In the genomic region with DNA sequence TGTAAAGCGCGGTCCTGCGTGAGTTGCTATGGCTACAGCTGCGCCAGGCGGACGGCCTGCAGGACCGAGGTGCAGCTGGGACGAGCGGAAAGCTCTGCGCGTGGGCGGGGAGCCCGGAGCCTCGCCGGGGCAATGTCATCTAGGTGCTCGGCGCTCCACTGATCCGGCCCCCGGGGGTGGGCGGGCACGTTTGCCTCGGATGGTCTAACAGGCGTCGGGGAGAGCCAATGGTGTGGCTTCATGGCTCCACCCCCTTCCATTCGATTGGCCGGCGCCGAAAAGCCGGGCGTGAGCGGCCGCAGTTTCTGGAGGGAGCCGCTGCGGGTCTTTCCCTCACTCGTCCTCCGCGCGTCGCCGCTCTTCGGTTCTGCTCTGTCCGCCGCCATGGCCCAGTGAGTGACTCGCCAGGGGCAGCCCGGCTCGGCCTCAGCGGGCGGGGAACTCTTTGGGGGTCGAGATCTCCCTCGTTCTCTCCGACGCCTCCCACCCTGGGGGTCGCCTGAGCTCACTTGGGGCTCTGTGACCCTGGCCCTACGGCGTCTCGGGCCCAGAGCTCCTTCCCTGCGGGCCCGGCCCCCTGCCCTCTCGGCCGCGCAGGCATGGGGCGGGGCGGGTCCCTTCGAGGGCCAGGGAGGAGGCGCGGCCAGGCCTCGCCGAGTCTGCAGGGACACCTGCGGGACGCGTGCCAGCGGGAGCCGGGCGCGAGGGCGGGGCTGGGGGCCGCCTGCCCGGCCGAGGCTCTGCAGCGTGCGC, we compare ENCODE assay signal across 8 cellular contexts. TPM values are rescaled to one million over a fixed set of nuclear protein-coding genes. Genes with fewer than 3 reads are reported as not detected.
DNase-seq lines count a peak whose midpoint lies in the region; ATAC-seq, FAIRE-seq and TF ChIP-seq lines count a peak whose summit lies in the region.

A gene (plus strand): TSS at position 331 of the 753 bp plus-strand sequence. CDS start 54 bp downstream, at position 385.

- H4K20me1 ChIP-seq in OCI-LY7 (ENCODE audit: insufficient read depth, low read length) = peaks cover 9% of the 10 kb centered on the region; the same call in 1 of the 2 replicates

- DNase-seq in D721Med (ENCODE audit: insufficient read length, low spot score) (peak; percentile 87), HuH-7.5 (ENCODE audit: low spot score) (peak; percentile 94), OCI-LY7 (ENCODE audit: low spot score) (peak; percentile 98), activated T-cell treated with anti-CD3 and anti-CD28 coated beads for 24 hours (ENCODE audit: low read depth) (peak; percentile 97), epidermal melanocyte (ENCODE audit: insufficient read length, low spot score) (peak; percentile 98)
- peak; percentile 94 for DNase-seq in stimulated activated CD8-positive, alpha-beta memory T cell treated with anti-CD3 and anti-CD28 coated beads, Interleukin-4, amount 100 ng/mL, for 1 hour (ENCODE audit: low read depth in 2 of 2, low spot score in 1 of 2)

- H3K9me3 ChIP-seq in OCI-LY7 (ENCODE audit: low read length) (peaks cover 6% of the 10 kb centered on the region; the same call in 1 of the 2 replicates), mononuclear cell (ENCODE audit: low read depth, low read length) (no peaks in the 10 kb centered on the region)

- H3K9me2 ChIP-seq in OCI-LY7 (ENCODE audit: insufficient read depth, low read length) = no peaks in the 10 kb centered on the region

- peak; percentile 89 for ATAC-seq in GM21526 (IDR thresholded peaks at IDR 0.05; ENCODE audit: low FRiP score, unreplicated experiment)

- H3K4me1 ChIP-seq in OCI-LY7 (ENCODE audit: insufficient read depth, low read length, poor library complexity, severe bottlenecking) (peaks cover 13% of the 10 kb centered on the region), mononuclear cell (ENCODE audit: insufficient read depth, low read length) (peaks cover 36% of the 10 kb centered on the region)

- no peaks in the 10 kb centered on the region for H3K27me3 ChIP-seq in mononuclear cell (ENCODE audit: insufficient read depth, low read length)

- no TSS peak for BruUV-seq in OCI-LY7 (replicated peaks; lab: Mats Ljungman, UMichigan)

- no peak for TF ChIP-seq CTCF in D721Med (IDR thresholded peaks at IDR 0.05; ENCODE audit: insufficient read depth, missing control alignments)
- TF ChIP-seq CTCF in OCI-LY7 (conservative IDR thresholded peaks at IDR 0.05; ENCODE audit: low read length) = no peak; the same call in 1 of the 2 replicates

- peaks cover 21% of the 10 kb centered on the region; the same call in 1 of the 2 replicates for H3K79me2 ChIP-seq in OCI-LY7 (ENCODE audit: insufficient read depth, low read depth, low read length)

- peak within 1 kb of the TSS; percentile 97 for H3K4me2 ChIP-seq in OCI-LY7 (ENCODE audit: low read length)

- H2AFZ ChIP-seq in OCI-LY7 (ENCODE audit: low read length) = peak within 1 kb of the TSS; percentile 95

- peaks cover 37% of the 10 kb centered on the region for H3K36me3 ChIP-seq in OCI-LY7 (ENCODE audit: insufficient read depth, low read length)

- no peak for FAIRE-seq in D721Med (lab: Jason Lieb, UNC)

- H3K27ac ChIP-seq in OCI-LY7 (ENCODE audit: low read depth, low read length, poor library complexity, severe bottlenecking) = peak within 1 kb of the TSS; percentile 56

- H3K4me3 ChIP-seq in OCI-LY7 (ENCODE audit: low read depth, low read length, poor library complexity, severe bottlenecking) = peak within 1 kb of the TSS; percentile 93
- peak within 1 kb of the TSS; percentile 88 for H3K4me3 ChIP-seq in mononuclear cell (ENCODE audit: low read length)

- POLR2A ChIA-PET in OCI-LY7 (lab: Charles Lee) = interaction anchor here (2.2 kb wide), 1 partner anchor 11 kb away, joined by 22 read pairs; no protein-coding TSS in a partner anchor

- intact Hi-C loops in OCI-LY7 (cut with micrococcal nuclease; ENCODE audit: unreplicated experiment) = loop anchor here (1.0 to 2.0 kb wide), 2 partner anchors 11 to 74 kb away; a partner anchor contains a TSS

- CTCF ChIA-PET in OCI-LY7 (lab: Charles Lee; ENCODE audit: unreplicated experiment) = interaction anchor here (0.7 kb wide), 1 partner anchor 10 kb away, joined by 3 read pairs; no protein-coding TSS in a partner anchor

RNA-seq across cellular contexts. Expression of the gene that starts here (rescaled TPM):
- total RNA-seq in OCI-LY7 (2014; rRNA removed; shearing (Covaris generic)) = 50.3 and 69.3 TPM in 2 replicates
- total RNA-seq in OCI-LY7 (2022) (146 and 157 TPM in 2 replicates), mononuclear cell (67.1 TPM)

Comparison
In these comparisons a context has a peak if more than half of its experiments do, and no peak if none do; other contexts are left out.
1. Peak in every context shown above with its lines: DNase-seq, ATAC-seq, H3K4me3 ChIP-seq and H3K27ac ChIP-seq.